8 cellular contexts compared by ENCODE assay signal in the genomic region with DNA sequence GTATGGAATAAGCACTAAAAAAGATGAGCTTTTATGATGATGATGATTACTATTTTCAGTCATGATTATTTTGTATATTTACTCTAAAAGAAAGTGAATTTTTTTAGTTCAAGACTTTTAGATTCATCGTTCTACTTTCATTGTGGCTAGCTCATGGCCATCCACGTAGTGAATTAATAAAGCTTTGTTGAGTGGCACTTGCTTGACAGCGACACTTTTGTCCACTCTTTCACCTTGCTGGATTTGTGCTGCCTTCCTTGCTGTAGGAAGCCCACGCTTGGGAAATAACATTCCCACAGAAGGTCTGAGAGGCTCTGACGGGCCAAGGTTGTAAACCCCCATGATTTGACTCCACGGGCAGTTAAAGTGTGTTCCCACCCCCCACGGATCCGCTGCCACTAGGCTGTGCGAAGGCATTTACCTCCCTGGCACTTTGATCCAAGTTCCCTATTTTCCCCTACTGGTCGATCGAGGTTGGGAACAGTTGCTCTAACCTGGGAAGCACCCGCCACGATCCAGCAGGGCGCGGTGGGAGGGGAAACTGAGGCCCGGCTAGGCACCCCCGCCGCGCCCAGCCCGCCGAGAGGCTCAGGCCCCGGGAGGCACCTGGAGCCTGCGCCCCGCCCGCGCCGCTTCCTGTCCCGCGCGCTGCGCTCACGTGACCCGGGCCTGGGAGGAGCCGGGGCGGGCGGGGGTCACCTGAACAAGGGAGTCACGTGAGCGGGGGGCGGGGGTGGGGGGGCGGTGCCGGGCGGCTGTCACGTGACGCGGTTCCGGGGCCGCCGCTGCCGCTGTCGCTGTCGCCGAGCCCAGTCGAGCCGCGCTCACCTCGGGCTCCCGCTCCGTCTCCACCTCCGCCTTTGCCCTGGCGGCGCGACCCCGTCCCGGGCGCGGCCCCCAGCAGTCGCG. TPM values are rescaled to one million over a fixed set of nuclear protein-coding genes. Genes with fewer than 3 reads are reported as not detected.
DNase-seq lines count a peak whose midpoint lies in the region; ATAC-seq and TF ChIP-seq lines count a peak whose summit lies in the region.

A gene with protein sequence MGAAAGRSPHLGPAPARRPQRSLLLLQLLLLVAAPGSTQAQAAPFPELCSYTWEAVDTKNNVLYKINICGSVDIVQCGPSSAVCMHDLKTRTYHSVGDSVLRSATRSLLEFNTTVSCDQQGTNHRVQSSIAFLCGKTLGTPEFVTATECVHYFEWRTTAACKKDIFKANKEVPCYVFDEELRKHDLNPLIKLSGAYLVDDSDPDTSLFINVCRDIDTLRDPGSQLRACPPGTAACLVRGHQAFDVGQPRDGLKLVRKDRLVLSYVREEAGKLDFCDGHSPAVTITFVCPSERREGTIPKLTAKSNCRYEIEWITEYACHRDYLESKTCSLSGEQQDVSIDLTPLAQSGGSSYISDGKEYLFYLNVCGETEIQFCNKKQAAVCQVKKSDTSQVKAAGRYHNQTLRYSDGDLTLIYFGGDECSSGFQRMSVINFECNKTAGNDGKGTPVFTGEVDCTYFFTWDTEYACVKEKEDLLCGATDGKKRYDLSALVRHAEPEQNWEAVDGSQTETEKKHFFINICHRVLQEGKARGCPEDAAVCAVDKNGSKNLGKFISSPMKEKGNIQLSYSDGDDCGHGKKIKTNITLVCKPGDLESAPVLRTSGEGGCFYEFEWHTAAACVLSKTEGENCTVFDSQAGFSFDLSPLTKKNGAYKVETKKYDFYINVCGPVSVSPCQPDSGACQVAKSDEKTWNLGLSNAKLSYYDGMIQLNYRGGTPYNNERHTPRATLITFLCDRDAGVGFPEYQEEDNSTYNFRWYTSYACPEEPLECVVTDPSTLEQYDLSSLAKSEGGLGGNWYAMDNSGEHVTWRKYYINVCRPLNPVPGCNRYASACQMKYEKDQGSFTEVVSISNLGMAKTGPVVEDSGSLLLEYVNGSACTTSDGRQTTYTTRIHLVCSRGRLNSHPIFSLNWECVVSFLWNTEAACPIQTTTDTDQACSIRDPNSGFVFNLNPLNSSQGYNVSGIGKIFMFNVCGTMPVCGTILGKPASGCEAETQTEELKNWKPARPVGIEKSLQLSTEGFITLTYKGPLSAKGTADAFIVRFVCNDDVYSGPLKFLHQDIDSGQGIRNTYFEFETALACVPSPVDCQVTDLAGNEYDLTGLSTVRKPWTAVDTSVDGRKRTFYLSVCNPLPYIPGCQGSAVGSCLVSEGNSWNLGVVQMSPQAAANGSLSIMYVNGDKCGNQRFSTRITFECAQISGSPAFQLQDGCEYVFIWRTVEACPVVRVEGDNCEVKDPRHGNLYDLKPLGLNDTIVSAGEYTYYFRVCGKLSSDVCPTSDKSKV (N-terminal part only) (plus strand): TSS at position 788 of the 909 bp plus-strand sequence. CDS start 165 bp downstream, outside the sequence.

- H3K4me3 Mint-ChIP-seq in activated CD4-positive, alpha-beta memory T cell treated with anti-CD3 and anti-CD28 coated beads for 36 hours, result peak within 1 kb of the TSS; percentile 92

- H3K9me3 ChIP-seq in right lobe of liver, result no peaks in the 10 kb centered on the region

- peak within 1 kb of the TSS; percentile 87 for H3K27ac ChIP-seq in C4-2B
- peak within 1 kb of the TSS; percentile 91 to 99 (median 96) for H3K27ac ChIP-seq in right lobe of liver

- H3K4me1 Mint-ChIP-seq in activated CD4-positive, alpha-beta memory T cell treated with anti-CD3 and anti-CD28 coated beads for 36 hours (ENCODE audit: low read depth), result peaks cover 39% of the 10 kb centered on the region

- peak; percentile 81 for ATAC-seq in HG03442 (IDR thresholded peaks at IDR 0.05; ENCODE audit: unreplicated experiment)
- ATAC-seq in right lobe of liver, result peak; percentile 81 to 92 (median 91)

- no peaks in the 10 kb centered on the region for H3K27me3 Mint-ChIP-seq in activated CD4-positive, alpha-beta memory T cell treated with anti-CD3 and anti-CD28 coated beads for 36 hours

- DNase-seq in GM19240 (ENCODE audit: insufficient read length, low spot score) (peak; percentile 92), NCI-H748 treated with DMSO at 0.1 percent for 48 hours (lab: John Stamatoyannopoulos, UW) (peak; percentile 51), dermis microvascular lymphatic vessel endothelial cell (ENCODE audit: low read depth in 2 of 2) (peak; percentile 63 to 85), right lobe of liver (peak; percentile 94 to 96 (median 95))
- DNase-seq in activated CD4-positive, alpha-beta memory T cell treated with anti-CD3 and anti-CD28 coated beads for 36 hours, result peak; percentile 95
- peak; percentile 92 for DNase-seq in stimulated activated CD4-positive, alpha-beta T cell treated with anti-CD3 and anti-CD28 coated beads, Interleukin-4, amount 100 ng/mL, for 24 hours

- no peaks in the 10 kb centered on the region for H3K27me3 ChIP-seq in right lobe of liver

- H3K27ac Mint-ChIP-seq in activated CD4-positive, alpha-beta memory T cell treated with anti-CD3 and anti-CD28 coated beads for 36 hours, result peak within 1 kb of the TSS; percentile 92

- WGBS in right lobe of liver (ENCODE audit: insufficient coverage, low coverage, low lambda C conversion rate, missing lambda C conversion rate), result 7% methylated on average over 11 of the region's 68 CpGs

- peak; percentile 93 for TF ChIP-seq POLR2A in right lobe of liver (IDR thresholded peaks at IDR 0.05)

- peaks cover 0 to 29% (median 4%) of the 10 kb centered on the region in 4 donors for H3K4me1 ChIP-seq in right lobe of liver

- peaks cover 5% of the 10 kb centered on the region for H3K36me3 Mint-ChIP-seq in activated CD4-positive, alpha-beta memory T cell treated with anti-CD3 and anti-CD28 coated beads for 36 hours

- no peaks in the 10 kb centered on the region for H3K36me3 ChIP-seq in right lobe of liver

- intact Hi-C loops in activated CD4-positive, alpha-beta memory T cell treated with anti-CD3 and anti-CD28 coated beads for 36 hours (cut with micrococcal nuclease), result loop anchor here (1.0 kb wide), 2 partner anchors 48 to 241 kb away; a partner anchor contains a TSS
- intact Hi-C loops in right lobe of liver (cut with DNase I), result no loop called here

- CTCF ChIA-PET in activated CD4-positive, alpha-beta memory T cell treated with anti-CD3 and anti-CD28 coated beads for 36 hours (lab: Charles Lee), result interaction anchor here (0.7 kb wide), 2 partner anchors 9 to 249 kb away, joined by 3 read pairs; no protein-coding TSS in a partner anchor

- H3K4me3 ChIP-seq in right lobe of liver, result peak within 1 kb of the TSS; percentile 86 to 94 (median 92)

- no peaks in the 10 kb centered on the region for H3K9me3 Mint-ChIP-seq in activated CD4-positive, alpha-beta memory T cell treated with anti-CD3 and anti-CD28 coated beads for 36 hours

- POLR2A ChIA-PET in activated CD4-positive, alpha-beta memory T cell treated with anti-CD3 and anti-CD28 coated beads for 36 hours (lab: Charles Lee), result interaction anchor here (0.6 to 1.6 kb wide), 10 partner anchors 9 to 339 kb away, joined by 3 to 8 read pairs (median 4); a partner anchor contains a TSS

- TF ChIP-seq CTCF in C4-2B (conservative IDR thresholded peaks at IDR 0.05) (no peak), right lobe of liver (IDR thresholded peaks at IDR 0.05) (peak in 1 of 4 donors; percentile 15)

RNA-seq across cellular contexts. Expression of the gene that starts here (rescaled TPM):
- total RNA-seq in activated CD4-positive, alpha-beta memory T cell treated with anti-CD3 and anti-CD28 coated beads for 36 hours, result 10 to 100 TPM; 73.5 to 75.5 TPM
- 81.4 and 120 TPM in 2 replicates for total RNA-seq in dermis microvascular lymphatic vessel endothelial cell
- total RNA-seq in right lobe of liver, result 10 to 100 TPM; 50.3 to 81.0 (median 67.1) TPM

Comparison
In these comparisons a context has a peak if more than half of its experiments do, and no peak if none do; other contexts are left out.
1. Peak in every context shown above with its lines: DNase-seq, ATAC-seq, H3K4me3 ChIP-seq and H3K27ac ChIP-seq.